ENCODE assay signal across 22 cellular contexts in the genomic region with DNA sequence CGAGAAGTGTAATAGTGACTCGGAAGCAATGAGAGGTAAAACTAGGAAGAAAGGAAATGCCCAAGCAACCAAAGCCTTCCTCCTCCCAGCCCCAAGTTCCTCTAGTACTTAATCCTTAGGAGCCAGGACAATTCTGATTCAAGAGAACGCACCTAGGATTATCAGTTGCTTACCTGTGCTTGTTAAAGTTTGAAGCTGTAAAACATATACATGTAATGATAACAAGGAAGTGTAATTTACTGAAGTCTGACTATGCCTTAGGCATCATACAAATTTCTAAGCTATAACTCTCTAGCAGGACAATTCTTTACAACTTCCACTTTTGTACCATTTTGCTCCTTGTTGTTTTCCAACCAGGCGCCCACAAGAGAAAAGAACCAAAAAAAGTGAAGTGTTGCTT.
"Had no signal": no experiment of that assay in that cellular context is flagged by ENCODE, and none has a peak within 500 bp of the region (broad histone marks: within the 10 kb centered on the region; RNA-seq: fewer than 3 reads in every experiment).

No MANE protein-coding gene starts in this region.

- H3K27ac ChIP-seq: coronary artery, dorsolateral prefrontal cortex, esophagus muscularis mucosa, foreskin keratinocyte, gastroesophageal sphincter, heart left ventricle, hepatocyte, left lung, lower lobe of right lung had no signal

- ATAC-seq: foreskin keratinocyte, gastroesophageal sphincter, heart left ventricle, left lung, left ventricle myocardium superior, lower lobe of right lung had no signal

- H3K36me3 ChIP-seq: esophagus muscularis mucosa, gastroesophageal sphincter, heart left ventricle, left lung, lower lobe of right lung had no signal

- H3K9me3 ChIP-seq: left lung, lower lobe of right lung had no signal

- H2AFZ ChIP-seq: hepatocyte had no signal

- H3K4me3 ChIP-seq: coronary artery, dorsolateral prefrontal cortex, esophagus muscularis mucosa, gastroesophageal sphincter, heart left ventricle, hepatocyte, left lung, lower lobe of right lung had no signal

- H3K4me2 ChIP-seq: hepatocyte had no signal

- H3K79me2 ChIP-seq: hepatocyte had no signal

- FAIRE-seq: colon, endothelial cell of umbilical vein, frontal cortex, kidney had no signal

- H3K4me1 ChIP-seq: esophagus muscularis mucosa, foreskin keratinocyte, gastroesophageal sphincter, heart left ventricle, left lung, lower lobe of right lung had no signal

- H3K27me3 ChIP-seq: dorsolateral prefrontal cortex, esophagus muscularis mucosa, foreskin keratinocyte, gastroesophageal sphincter, heart left ventricle, hepatocyte, left lung had no signal

- DNase-seq: dermis blood vessel endothelial cell; dorsolateral prefrontal cortex; effector CD4-positive, alpha-beta T cell; effector memory CD4-positive, alpha-beta T cell; foreskin keratinocyte; heart left ventricle; hypothalamus; immature natural killer cell; islet precursor cell; kidney; kidney glomerular epithelial cell; left lung; left ventricle myocardium superior; lower lobe of right lung; mesenchymal stem cell had no signal
